Comparison of ENCODE assay signal across 9 cellular contexts in the genomic region with DNA sequence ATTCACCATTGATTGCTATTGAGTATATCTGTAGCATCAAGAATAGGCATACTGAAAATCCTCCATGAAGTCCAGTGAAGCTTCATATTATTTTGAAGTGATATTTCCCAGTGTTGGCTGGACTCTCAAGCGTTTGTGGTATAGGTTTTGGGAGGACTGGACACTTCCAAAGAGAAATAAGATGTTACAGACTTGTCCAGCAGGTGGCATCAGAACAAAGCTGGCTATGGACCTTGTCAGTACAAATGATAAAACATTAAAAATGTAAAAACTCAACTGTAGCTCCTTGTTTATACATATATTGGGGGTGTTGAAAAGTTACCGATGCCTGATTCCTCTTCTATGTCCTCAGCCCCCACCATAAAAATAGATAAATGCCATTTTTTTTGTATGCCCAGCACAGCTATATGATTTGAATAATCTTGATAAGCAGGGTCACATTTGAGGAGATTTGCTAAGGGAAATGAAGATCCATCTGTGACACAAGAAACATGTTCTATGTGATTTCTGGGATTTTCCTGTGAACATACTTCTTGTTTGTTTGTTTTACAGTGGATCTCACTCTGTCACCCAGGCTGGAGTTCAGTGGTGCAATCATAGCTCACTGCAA. TPM values are rescaled to one million over a fixed set of nuclear protein-coding genes. Genes with fewer than 3 reads are reported as not detected.
DNase-seq lines count a peak whose midpoint lies in the region; ATAC-seq and TF ChIP-seq lines count a peak whose summit lies in the region.
"Had no signal": no experiment of that assay in that cellular context is flagged by ENCODE, and none has a peak within 500 bp of the region (broad histone marks: within the 10 kb centered on the region; RNA-seq: fewer than 3 reads in every experiment).

No MANE protein-coding gene starts in this region.

- no peak overlapping the region for H3K4me3 ChIP-seq in CD4-positive, CD25-positive, alpha-beta regulatory T cell (ENCODE audit: low read depth, low read length)
- H3K4me3 ChIP-seq: skin epidermis had no signal

- no peaks in the 10 kb centered on the region for H3K27me3 ChIP-seq in CD4-positive, CD25-positive, alpha-beta regulatory T cell (ENCODE audit: control insufficient read depth, insufficient read depth, low read length)

- TF ChIP-seq CTCF in GM12872 (IDR thresholded peaks at IDR 0.05; ENCODE audit: insufficient read depth, low read depth, low read length) (peak; percentile 69), MCF 10A (IDR thresholded peaks at IDR 0.05; ENCODE audit: unreplicated experiment) (peak; percentile 61)

- no peaks in the 10 kb centered on the region for H3K4me1 ChIP-seq in CD4-positive, CD25-positive, alpha-beta regulatory T cell (ENCODE audit: control insufficient read depth, insufficient read depth, low read length, poor library complexity, severe bottlenecking)

- peak in 2 of 3 donors; percentile 24 to 47 for DNase-seq in CD4-positive, CD25-positive, alpha-beta regulatory T cell
- peak; percentile 45 for DNase-seq in NCI-H460 (ENCODE audit: extremely low read depth, low read depth)
- DNase-seq in MCF 10A (ENCODE audit: unreplicated experiment): peak; percentile 64
- DNase-seq in left kidney (ENCODE audit: low read depth, low spot score): peak; percentile 71
- DNase-seq in activated T-helper 1 cell treated with anti-CD3 and anti-CD28 coated beads, Interleukin-12 subunit alpha, Interleukin-12 subunit beta, Interleukin-2, Interleukin-4 antibody, amounts not matched to agents 30 ng/mL and 10 ng/mL and 1 ng/mL, durations not matched to agents 14 hours and 24 hours and 36 hours (ENCODE audit: low spot score): no peak
- DNase-seq in 8988T: no peak

- no peak for ATAC-seq in CD4-positive, CD25-positive, alpha-beta regulatory T cell (ENCODE audit: low read depth in 2 of 2)
- ATAC-seq in HG03135 (IDR thresholded peaks at IDR 0.05; ENCODE audit: unreplicated experiment): no peak

- H3K36me3 Mint-ChIP-seq in CD4-positive, CD25-positive, alpha-beta regulatory T cell: no peaks in the 10 kb centered on the region
- peaks cover 19% of the 10 kb centered on the region for H3K36me3 Mint-ChIP-seq in MCF 10A (ENCODE audit: insufficient read depth, unreplicated experiment)
- H3K36me3 Mint-ChIP-seq in activated T-helper 1 cell treated with anti-CD3 and anti-CD28 coated beads, Interleukin-12 subunit alpha, Interleukin-12 subunit beta, Interleukin-2, Interleukin-4 antibody, amounts not matched to agents 30 ng/mL and 10 ng/mL and 1 ng/mL, durations not matched to agents 14 hours and 24 hours and 36 hours (ENCODE audit: low read depth): no peaks in the 10 kb centered on the region

- peaks cover 0 to 4% (median 0%) of the 10 kb centered on the region in 4 donors for H3K4me1 Mint-ChIP-seq in CD4-positive, CD25-positive, alpha-beta regulatory T cell
- peaks cover 6% of the 10 kb centered on the region for H3K4me1 Mint-ChIP-seq in MCF 10A (ENCODE audit: insufficient read depth, unreplicated experiment)
- no peaks in the 10 kb centered on the region for H3K4me1 Mint-ChIP-seq in activated T-helper 1 cell treated with anti-CD3 and anti-CD28 coated beads, Interleukin-12 subunit alpha, Interleukin-12 subunit beta, Interleukin-2, Interleukin-4 antibody, amounts not matched to agents 30 ng/mL and 10 ng/mL and 1 ng/mL, durations not matched to agents 14 hours and 24 hours and 36 hours (ENCODE audit: low read depth)

- POLR2A ChIA-PET in MCF 10A (lab: Yijun Ruan, JAX): interaction anchor here (0.6 to 1.5 kb wide), 5 partner anchors 9 to 161 kb away, joined by 3 to 6 read pairs (median 4); partner anchors contain the start of genes BBS4 and HIGD2B

- H3K36me3 ChIP-seq in CD4-positive, CD25-positive, alpha-beta regulatory T cell (ENCODE audit: control insufficient read depth, insufficient read depth, low read length): no peaks in the 10 kb centered on the region

- H3K9me3 Mint-ChIP-seq in CD4-positive, CD25-positive, alpha-beta regulatory T cell: peaks cover 0 to 2% (median 0%) of the 10 kb centered on the region in 7 donors
- H3K9me3 Mint-ChIP-seq in MCF 10A (ENCODE audit: unreplicated experiment): no peaks in the 10 kb centered on the region
- no peaks in the 10 kb centered on the region for H3K9me3 Mint-ChIP-seq in activated T-helper 1 cell treated with anti-CD3 and anti-CD28 coated beads, Interleukin-12 subunit alpha, Interleukin-12 subunit beta, Interleukin-2, Interleukin-4 antibody, amounts not matched to agents 30 ng/mL and 10 ng/mL and 1 ng/mL, durations not matched to agents 14 hours and 24 hours and 36 hours

- CTCF ChIA-PET in MCF 10A (lab: Yijun Ruan, JAX): interaction anchor here (0.6 to 3.0 kb wide), 32 partner anchors 9 to 675 kb away, joined by 3 to 28 read pairs (median 4); no protein-coding TSS in a partner anchor

- no peak overlapping the region for H3K27ac Mint-ChIP-seq in CD4-positive, CD25-positive, alpha-beta regulatory T cell
- H3K27ac Mint-ChIP-seq in MCF 10A (ENCODE audit: low read depth, unreplicated experiment): no peak overlapping the region
- no peak overlapping the region for H3K27ac Mint-ChIP-seq in activated T-helper 1 cell treated with anti-CD3 and anti-CD28 coated beads, Interleukin-12 subunit alpha, Interleukin-12 subunit beta, Interleukin-2, Interleukin-4 antibody, amounts not matched to agents 30 ng/mL and 10 ng/mL and 1 ng/mL, durations not matched to agents 14 hours and 24 hours and 36 hours

- no peak overlapping the region for H3K4me3 Mint-ChIP-seq in CD4-positive, CD25-positive, alpha-beta regulatory T cell
- no peak overlapping the region for H3K4me3 Mint-ChIP-seq in MCF 10A (ENCODE audit: unreplicated experiment)
- H3K4me3 Mint-ChIP-seq in activated T-helper 1 cell treated with anti-CD3 and anti-CD28 coated beads, Interleukin-12 subunit alpha, Interleukin-12 subunit beta, Interleukin-2, Interleukin-4 antibody, amounts not matched to agents 30 ng/mL and 10 ng/mL and 1 ng/mL, durations not matched to agents 14 hours and 24 hours and 36 hours: no peak overlapping the region

- no TSS peak for BruUV-seq in MCF 10A (replicated peaks; lab: Mats Ljungman, UMichigan)

- no peak overlapping the region for H3K27ac ChIP-seq in CD4-positive, CD25-positive, alpha-beta regulatory T cell (ENCODE audit: insufficient read depth, low read length, poor library complexity, severe bottlenecking)
- H3K27ac ChIP-seq: skin epidermis had no signal

- H3K27me3 Mint-ChIP-seq in CD4-positive, CD25-positive, alpha-beta regulatory T cell: no peaks in the 10 kb centered on the region
- H3K27me3 Mint-ChIP-seq in MCF 10A (ENCODE audit: insufficient read depth, unreplicated experiment): no peaks in the 10 kb centered on the region
- peaks cover 2% of the 10 kb centered on the region for H3K27me3 Mint-ChIP-seq in activated T-helper 1 cell treated with anti-CD3 and anti-CD28 coated beads, Interleukin-12 subunit alpha, Interleukin-12 subunit beta, Interleukin-2, Interleukin-4 antibody, amounts not matched to agents 30 ng/mL and 10 ng/mL and 1 ng/mL, durations not matched to agents 14 hours and 24 hours and 36 hours (ENCODE audit: insufficient read depth)

- no peaks in the 10 kb centered on the region for H3K9me3 ChIP-seq in CD4-positive, CD25-positive, alpha-beta regulatory T cell (ENCODE audit: control insufficient read depth in 2 of 2, low read length in 2 of 2)

- intact Hi-C loops in MCF 10A (cut with micrococcal nuclease): loop anchor here (1.0 kb wide), 1 partner anchor 481 kb away; no protein-coding TSS in a partner anchor
- intact Hi-C loops in activated T-helper 1 cell treated with anti-CD3 and anti-CD28 coated beads, Interleukin-12 subunit alpha, Interleukin-12 subunit beta, Interleukin-2, Interleukin-4 antibody, amounts not matched to agents 30 ng/mL and 10 ng/mL and 1 ng/mL, durations not matched to agents 14 hours and 24 hours and 36 hours (cut with micrococcal nuclease): loop anchor here (5.0 kb wide), 1 partner anchor 87 kb away; the partner anchor contains the start of genes BBS4 and HIGD2B

RNA-seq across cellular contexts. Expression of gene GOLGA6B, which starts 54.5 kb away (rescaled TPM):
- total RNA-seq in CD4-positive, CD25-positive, alpha-beta regulatory T cell: not detected
- polyA plus RNA-seq in CD4-positive, CD25-positive, alpha-beta regulatory T cell: not detected
- total RNA-seq in NCI-H460 (2014; rRNA removed; shearing (Covaris generic)): not detected in 2 replicates
- polyA plus RNA-seq in NCI-H460 (2014; cell fraction: nucleus; rRNA removed): not detected in 2 replicates
- total RNA-seq in MCF 10A (2022): not detected in 2 replicates
- total RNA-seq in activated T-helper 1 cell treated with anti-CD3 and anti-CD28 coated beads, Interleukin-12 subunit alpha, Interleukin-12 subunit beta, Interleukin-2, Interleukin-4 antibody, amounts not matched to agents 30 ng/mL and 10 ng/mL and 1 ng/mL, durations not matched to agents 14 hours and 24 hours and 36 hours: not detected in 2 replicates

Comparison
In these comparisons a context has a peak if more than half of its experiments do, and no peak if none do; other contexts are left out.
1. DNase-seq: peak in CD4-positive, CD25-positive, alpha-beta regulatory T cell (2 of 3), NCI-H460 (single experiment), MCF 10A (single experiment) and left kidney (single experiment); none in activated T-helper 1 cell treated with anti-CD3 and anti-CD28 coated beads, Interleukin-12 subunit alpha, Interleukin-12 subunit beta, Interleukin-2, Interleukin-4 antibody, amounts not matched to agents 30 ng/mL and 10 ng/mL and 1 ng/mL, durations not matched to agents 14 hours and 24 hours and 36 hours (single experiment) and 8988T (single experiment).